Comparison of ENCODE assay signal across 8 cellular contexts in the genomic region with DNA sequence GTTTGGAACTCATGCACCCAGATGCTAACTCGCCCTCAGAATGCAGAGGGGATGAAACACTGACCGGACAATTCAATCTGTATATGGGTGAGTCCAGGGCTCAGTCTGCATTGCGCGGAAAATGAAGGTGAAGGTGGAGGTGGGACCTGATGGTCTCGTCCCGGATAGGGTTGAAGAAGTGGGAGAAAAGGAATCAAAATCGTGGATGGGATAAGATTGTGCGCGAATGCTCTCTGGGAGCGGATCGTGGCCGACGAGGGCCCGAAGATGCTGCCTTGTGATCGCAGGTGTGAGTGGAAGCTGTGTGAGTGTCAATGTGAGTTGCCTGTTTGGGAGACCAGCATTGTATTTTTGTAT. TPM values are rescaled to one million over a fixed set of nuclear protein-coding genes. Genes with fewer than 3 reads are reported as not detected.
A peak's percentile ranks its signal among the peaks of the same experiment; 100 is the strongest.
DNase-seq lines count a peak whose midpoint lies in the region; ATAC-seq and TF ChIP-seq lines count a peak whose summit lies in the region.

No MANE protein-coding gene starts in this region.

- peaks cover 50% of the 10 kb centered on the region for H3K36me3 Mint-ChIP-seq in endothelial cell (ENCODE audit: low read depth, unreplicated experiment)

- ATAC-seq in GM19324 (IDR thresholded peaks at IDR 0.05; ENCODE audit: low FRiP score, unreplicated experiment) (peak; percentile 14), psoas muscle (no peak), HG02623 (IDR thresholded peaks at IDR 0.05; ENCODE audit: unreplicated experiment) (no peak), HG02571 (IDR thresholded peaks at IDR 0.05; ENCODE audit: unreplicated experiment) (no peak), HG03280 (IDR thresholded peaks at IDR 0.05; ENCODE audit: unreplicated experiment) (no peak), GM21737 (IDR thresholded peaks at IDR 0.05; ENCODE audit: unreplicated experiment) (no peak)

- no peak for TF ChIP-seq CTCF in MM.1S (IDR thresholded peaks at IDR 0.05; ENCODE audit: low read length)
- TF ChIP-seq CTCF in endothelial cell (IDR thresholded peaks at IDR 0.05; ENCODE audit: unreplicated experiment): no peak
- TF ChIP-seq CTCF in psoas muscle (IDR thresholded peaks at IDR 0.05): no peak

- H3K27ac ChIP-seq in MM.1S (ENCODE audit: low read length) (no peak overlapping the region), psoas muscle (peak overlapping the region; percentile 94)

- H3K79me2 ChIP-seq in MM.1S (ENCODE audit: low read length): no peaks in the 10 kb centered on the region

- intact Hi-C loops in psoas muscle (cut with DNase I): loop anchor here in 1 of 2 donors (5.0 kb wide), 1 partner anchor 599 kb away; a partner anchor contains a TSS

- H3F3A ChIP-seq in MM.1S (ENCODE audit: insufficient read depth, low read length): no peaks in the 10 kb centered on the region

- DNase-seq in MM.1S (no peak), endothelial cell (ENCODE audit: low spot score) (no peak), psoas muscle (no peak)

- H3K4me2 ChIP-seq in MM.1S (ENCODE audit: low read depth, low read length): peak overlapping the region; percentile 33; the same call in 1 of the 2 replicates

- H3K4me1 Mint-ChIP-seq in endothelial cell (ENCODE audit: unreplicated experiment): peaks cover 17% of the 10 kb centered on the region

- H3K4me3 ChIP-seq in MM.1S (ENCODE audit: low read length) (peak overlapping the region; percentile 66), psoas muscle (peak overlapping the region; percentile 99)

- no peak overlapping the region for H3K9ac ChIP-seq in MM.1S (ENCODE audit: low read length)

- peaks cover 15% of the 10 kb centered on the region for H3K27me3 Mint-ChIP-seq in endothelial cell (ENCODE audit: unreplicated experiment)

- peaks cover 35% of the 10 kb centered on the region for H3K9me3 Mint-ChIP-seq in endothelial cell (ENCODE audit: unreplicated experiment)

- no peaks in the 10 kb centered on the region for H4K20me1 ChIP-seq in MM.1S (ENCODE audit: insufficient read depth, low read length)

- H3K36me3 ChIP-seq in MM.1S (replicated peaks; ENCODE audit: insufficient read depth, low read length) (no peaks in the 10 kb centered on the region), psoas muscle (ENCODE audit: insufficient read depth in 1 of 2, low read depth in 1 of 2) (no peaks in the 10 kb centered on the region)

- no peaks in the 10 kb centered on the region for H3K9me2 ChIP-seq in MM.1S (replicated peaks; ENCODE audit: insufficient read depth, low read length)

- H3K27me3 ChIP-seq in MM.1S (replicated peaks; ENCODE audit: insufficient read depth, low read length) (no peaks in the 10 kb centered on the region), psoas muscle (ENCODE audit: insufficient read depth in 3 of 3, low read length in 2 of 3) (no peaks in the 10 kb centered on the region)

- WGBS in psoas muscle, 3 donors: 3 to 4% (median 4%) methylated on average over 15 of the region's 15 CpGs

- peak overlapping the region; percentile 98 for H3K27ac Mint-ChIP-seq in endothelial cell (ENCODE audit: unreplicated experiment)

- H3K4me3 Mint-ChIP-seq in endothelial cell (ENCODE audit: unreplicated experiment): peak overlapping the region; percentile 100

- H3K9me3 ChIP-seq in MM.1S (replicated peaks; ENCODE audit: insufficient read depth, low read length) (no peaks in the 10 kb centered on the region), psoas muscle (peaks cover 28% of the 10 kb centered on the region)

- peak overlapping the region; percentile 50 for H2AFZ ChIP-seq in MM.1S (ENCODE audit: low read length)

- H3K4me1 ChIP-seq in MM.1S (ENCODE audit: low read length) (no peaks in the 10 kb centered on the region), psoas muscle (peaks cover 14% of the 10 kb centered on the region)

RNA-seq across cellular contexts. Expression of a gene that starts 0.6 kb away (rescaled TPM):
- total RNA-seq in endothelial cell (ENCODE audit: unreplicated experiment): 7.0 TPM
- total RNA-seq in psoas muscle: 1 to 10 TPM in 1 of 4 donors, under 1 TPM in 3; 0.27 to 1.1 (median 0.61) TPM
- under 1 TPM; 0.10 to 0.29 (median 0.14) TPM for polyA plus RNA-seq in psoas muscle
